ENCODE assay signal across 13 cellular contexts in genomic region chr17:10033982-10034381, GRCh38.
DNase-seq lines count a peak whose midpoint lies in the region; ATAC-seq and TF ChIP-seq lines count a peak whose summit lies in the region.
"Had no signal": no experiment of that assay in that cellular context is flagged by ENCODE, and none has a peak within 500 bp of the region (broad histone marks: within the 10 kb centered on the region; RNA-seq: fewer than 3 reads in every experiment).

No MANE protein-coding gene starts in this region.

- H3K27me3 Mint-ChIP-seq in Caco-2 (ENCODE audit: insufficient read depth, unreplicated experiment), result no peaks in the 10 kb centered on the region
- H3K27me3 Mint-ChIP-seq: activated naive CD4-positive, alpha-beta T cell treated with anti-CD3 and anti-CD28 coated beads, Interleukin-2, amount 10 ng/mL, durations not matched to agents 7 days and 5 days had no signal

- H3K36me3 ChIP-seq in WERI-Rb-1, result no peaks in the 10 kb centered on the region
- no peaks in the 10 kb centered on the region for H3K36me3 ChIP-seq in Caco-2 (ENCODE audit: control insufficient read depth, insufficient read depth, low read length)

- H3K4me1 ChIP-seq in Caco-2, result no peaks in the 10 kb centered on the region

- H3K9me3 Mint-ChIP-seq in Caco-2 (ENCODE audit: unreplicated experiment), result no peaks in the 10 kb centered on the region
- H3K9me3 Mint-ChIP-seq: activated naive CD4-positive, alpha-beta T cell treated with anti-CD3 and anti-CD28 coated beads, Interleukin-2, amount 10 ng/mL, durations not matched to agents 7 days and 5 days had no signal

- no peaks in the 10 kb centered on the region for H3K4me1 Mint-ChIP-seq in Caco-2 (ENCODE audit: low read depth, unreplicated experiment)
- H3K4me1 Mint-ChIP-seq: activated naive CD4-positive, alpha-beta T cell treated with anti-CD3 and anti-CD28 coated beads, Interleukin-2, amount 10 ng/mL, durations not matched to agents 7 days and 5 days had no signal

- no peaks in the 10 kb centered on the region for H3K36me3 Mint-ChIP-seq in Caco-2 (ENCODE audit: insufficient read depth, unreplicated experiment)
- H3K36me3 Mint-ChIP-seq: activated naive CD4-positive, alpha-beta T cell treated with anti-CD3 and anti-CD28 coated beads, Interleukin-2, amount 10 ng/mL, durations not matched to agents 7 days and 5 days had no signal

- DNase-seq in NB4 (ENCODE audit: low read depth) (peak; percentile 97), globus pallidus (ENCODE audit: low spot score) (peak; percentile 59), sciatic nerve (ENCODE audit: low spot score) (no peak), NCI-H1417 (lab: John Stamatoyannopoulos, UW) (no peak), WERI-Rb-1 (no peak), Caco-2 (no peak)
- DNase-seq in activated CD8-positive, alpha-beta memory T cell treated with anti-CD3 and anti-CD28 coated beads for 24 hours, result no peak
- DNase-seq: activated naive CD4-positive, alpha-beta T cell treated with anti-CD3 and anti-CD28 coated beads, Interleukin-2, amount 10 ng/mL, durations not matched to agents 7 days and 5 days; cortex of kidney; NCI-H1092 treated with DMSO at 0.1 percent for 48 hours had no signal

- no peak for TF ChIP-seq CTCF in NB4 (IDR thresholded peaks at IDR 0.05; ENCODE audit: low read depth, low read length)
- no peak for TF ChIP-seq CTCF in WERI-Rb-1 (IDR thresholded peaks at IDR 0.05; ENCODE audit: low read depth, low read length)
- TF ChIP-seq CTCF in Caco-2 (IDR thresholded peaks at IDR 0.05; ENCODE audit: insufficient read depth in 1 of 2, low read depth in 1 of 2, low read length in 1 of 2, severe bottlenecking in 1 of 2, unreplicated experiment in 1 of 2), result no peak

- intact Hi-C loops in sciatic nerve (cut with DNase I) (loop anchor here (10.0 kb wide), 1 partner anchor 91 kb away; no protein-coding TSS in a partner anchor), Caco-2 (cut with micrococcal nuclease; ENCODE audit: unreplicated experiment) (no loop called here)

- no peak overlapping the region; the same call in 1 of the 2 replicates for H3K27ac ChIP-seq in WERI-Rb-1

- no peak overlapping the region for H3K27ac Mint-ChIP-seq in Caco-2 (ENCODE audit: unreplicated experiment)
- H3K27ac Mint-ChIP-seq: activated naive CD4-positive, alpha-beta T cell treated with anti-CD3 and anti-CD28 coated beads, Interleukin-2, amount 10 ng/mL, durations not matched to agents 7 days and 5 days had no signal

- CTCF ChIA-PET in Caco-2 (lab: Charles Lee), result no interaction called here

- ATAC-seq in sciatic nerve, result peak; percentile 23
- ATAC-seq: HCT116, SK-N-SH treated with all-trans-retinoic acid at 6 μM for 48 hours had no signal

- H3K9me3 ChIP-seq in WERI-Rb-1 (ENCODE audit: severe bottlenecking) (no peaks in the 10 kb centered on the region), Caco-2 (no peaks in the 10 kb centered on the region)

- no peak overlapping the region for H3K4me3 Mint-ChIP-seq in Caco-2 (ENCODE audit: unreplicated experiment)
- H3K4me3 Mint-ChIP-seq: activated naive CD4-positive, alpha-beta T cell treated with anti-CD3 and anti-CD28 coated beads, Interleukin-2, amount 10 ng/mL, durations not matched to agents 7 days and 5 days had no signal

- H3K27me3 ChIP-seq in WERI-Rb-1 (ENCODE audit: insufficient read depth, low read depth, severe bottlenecking) (no peaks in the 10 kb centered on the region), Caco-2 (replicated peaks; ENCODE audit: control insufficient read depth, insufficient read depth, low read length) (no peaks in the 10 kb centered on the region)

- no TSS peak for BruUV-seq in Caco-2 (replicated peaks; lab: Mats Ljungman, UMichigan)

- TF ChIP-seq POLR2A in NB4 (IDR thresholded peaks at IDR 0.05; ENCODE audit: extremely low read depth, insufficient read length), result no peak

- H3K4me3 ChIP-seq in GM08714 (ENCODE audit: low read length) (peak overlapping the region; percentile 7; the same call in 1 of the 2 replicates), NB4 (ENCODE audit: low read depth, low read length) (peak overlapping the region; percentile 6), WERI-Rb-1 (ENCODE audit: low read depth, low read length) (no peak overlapping the region), Caco-2 (ENCODE audit: low read depth, low read length) (no peak overlapping the region)

- POLR2A ChIA-PET in Caco-2 (lab: Charles Lee), result no interaction called here

Comparison
In these comparisons a context has a peak if more than half of its experiments do, and no peak if none do; other contexts are left out.
1. H3K4me3 ChIP-seq: peak in GM08714 (single experiment) and NB4 (single experiment); none in WERI-Rb-1 (single experiment) and Caco-2 (single experiment).
2. DNase-seq: peak in NB4 (single experiment) and globus pallidus (single experiment); none in sciatic nerve (single experiment), activated CD8-positive, alpha-beta memory T cell treated with anti-CD3 and anti-CD28 coated beads for 24 hours (single experiment), NCI-H1417 (0 of 3), WERI-Rb-1 (single experiment) and Caco-2 (0 of 2).